ENCODE assay signal across 1 cellular context in the genomic region with DNA sequence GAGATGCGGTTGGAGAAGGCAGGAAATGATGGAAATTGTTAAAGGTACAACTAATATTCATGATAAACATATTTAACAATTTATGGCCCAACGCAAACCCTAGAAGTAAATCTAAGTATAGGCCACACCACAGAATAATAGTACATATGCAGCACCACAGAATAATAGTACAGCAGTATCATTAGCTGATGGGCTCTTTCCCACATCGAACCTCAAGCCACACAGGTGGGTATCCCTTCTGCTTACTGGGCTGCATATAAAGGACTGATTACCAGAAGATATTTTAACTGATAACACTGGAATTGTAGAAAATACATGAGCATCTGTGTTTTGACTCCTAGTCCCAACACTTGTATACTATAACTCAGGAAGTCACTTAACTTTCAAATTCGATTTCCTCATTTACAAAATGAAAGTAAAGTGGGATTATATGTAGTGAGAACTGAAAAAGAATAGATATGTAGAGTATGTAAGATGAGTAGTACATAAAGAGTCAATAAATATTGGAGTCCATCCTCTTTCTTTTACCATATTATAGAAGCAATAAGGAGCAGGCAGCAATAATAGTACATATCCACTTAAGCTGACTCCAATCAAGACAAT.
TF ChIP-seq lines count a peak whose summit lies in the region.

No MANE protein-coding gene starts in this region.

TF ChIP-seq in SK-N-SH treated with all-trans-retinoic acid at 6 μM for 48 hours, 23 proteins besides CTCF, POLR2A, EP300 and RAD21 (continued from another document):
- TF ChIP-seq, protein P1, sequence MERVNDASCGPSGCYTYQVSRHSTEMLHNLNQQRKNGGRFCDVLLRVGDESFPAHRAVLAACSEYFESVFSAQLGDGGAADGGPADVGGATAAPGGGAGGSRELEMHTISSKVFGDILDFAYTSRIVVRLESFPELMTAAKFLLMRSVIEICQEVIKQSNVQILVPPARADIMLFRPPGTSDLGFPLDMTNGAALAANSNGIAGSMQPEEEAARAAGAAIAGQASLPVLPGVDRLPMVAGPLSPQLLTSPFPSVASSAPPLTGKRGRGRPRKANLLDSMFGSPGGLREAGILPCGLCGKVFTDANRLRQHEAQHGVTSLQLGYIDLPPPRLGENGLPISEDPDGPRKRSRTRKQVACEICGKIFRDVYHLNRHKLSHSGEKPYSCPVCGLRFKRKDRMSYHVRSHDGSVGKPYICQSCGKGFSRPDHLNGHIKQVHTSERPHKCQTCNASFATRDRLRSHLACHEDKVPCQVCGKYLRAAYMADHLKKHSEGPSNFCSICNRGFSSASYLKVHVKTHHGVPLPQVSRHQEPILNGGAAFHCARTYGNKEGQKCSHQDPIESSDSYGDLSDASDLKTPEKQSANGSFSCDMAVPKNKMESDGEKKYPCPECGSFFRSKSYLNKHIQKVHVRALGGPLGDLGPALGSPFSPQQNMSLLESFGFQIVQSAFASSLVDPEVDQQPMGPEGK (CRISPR knock-in tag; IDR thresholded peaks at IDR 0.05; ENCODE audit: borderline replicate concordance): no peak
- TF ChIP-seq ARNTL (CRISPR knock-in tag; IDR thresholded peaks at IDR 0.05; ENCODE audit: borderline replicate concordance, low read depth): no peak
